In genomic region chr6:7110092-7110792, GRCh38 we compare ENCODE assay signal across 8 cellular contexts. TPM values are rescaled to one million over a fixed set of nuclear protein-coding genes. Genes with fewer than 3 reads are reported as not detected.
A peak's percentile ranks its signal among the peaks of the same experiment; 100 is the strongest.
DNase-seq lines count a peak whose midpoint lies in the region; ATAC-seq and TF ChIP-seq lines count a peak whose summit lies in the region.

No MANE protein-coding gene starts in this region.

- BruUV-seq in Calu3 (replicated peaks; lab: Mats Ljungman, UMichigan): no TSS peak

- H4K20me1 ChIP-seq in OCI-LY3 (ENCODE audit: insufficient read depth, low read length): peaks cover 58% of the 10 kb centered on the region
- H4K20me1 ChIP-seq in osteoblast (ENCODE audit: insufficient read depth, low read length): peaks cover 54% of the 10 kb centered on the region

- H3K4me3 Mint-ChIP-seq in Calu3 (ENCODE audit: low read depth, unreplicated experiment): peak overlapping the region; percentile 80

- H2AFZ ChIP-seq in OCI-LY3 (ENCODE audit: low read depth, low read length) (no peak overlapping the region), osteoblast (ENCODE audit: low read length) (no peak overlapping the region)

- TF ChIP-seq CTCF in Calu3 (IDR thresholded peaks at IDR 0.05; ENCODE audit: unreplicated experiment): no peak
- TF ChIP-seq CTCF in OCI-LY3 (IDR thresholded peaks at IDR 0.05; ENCODE audit: low read depth, low read length): no peak
- TF ChIP-seq CTCF in osteoblast (IDR thresholded peaks at IDR 0.05; ENCODE audit: extremely low read depth, low read depth, low read length): no peak

- H3K27me3 Mint-ChIP-seq in Calu3 (ENCODE audit: unreplicated experiment): no peaks in the 10 kb centered on the region

- ATAC-seq in GM21367 (IDR thresholded peaks at IDR 0.05; ENCODE audit: unreplicated experiment): no peak

- H3K27ac Mint-ChIP-seq in Calu3 (ENCODE audit: unreplicated experiment): peak overlapping the region; percentile 91

- intact Hi-C loops in Calu3 (cut with micrococcal nuclease; ENCODE audit: unreplicated experiment): loop anchor here (5.0 kb wide), 2 partner anchors 48 to 132 kb away; no protein-coding TSS in a partner anchor

- peak overlapping the region; percentile 86 for H3K4me2 ChIP-seq in OCI-LY3 (ENCODE audit: low read length)
- H3K4me2 ChIP-seq in osteoblast (ENCODE audit: insufficient read depth, low read length): peak overlapping the region; percentile 91

- peaks cover 77% of the 10 kb centered on the region for H3K79me2 ChIP-seq in OCI-LY3 (ENCODE audit: low read length)
- peaks cover 66% of the 10 kb centered on the region for H3K79me2 ChIP-seq in osteoblast (ENCODE audit: insufficient read depth, low read length)

- H3K4me1 ChIP-seq in OCI-LY3 (ENCODE audit: low read length) (peaks cover 49% of the 10 kb centered on the region), osteoblast (ENCODE audit: insufficient read depth, low read length) (peaks cover 26% of the 10 kb centered on the region)
- H3K4me1 ChIP-seq in effector memory CD4-positive, alpha-beta T cell (ENCODE audit: control insufficient read depth, insufficient read depth, low read length, poor library complexity, severe bottlenecking): peaks cover 8% of the 10 kb centered on the region

- H3K36me3 Mint-ChIP-seq in Calu3 (ENCODE audit: insufficient read depth, unreplicated experiment): peaks cover 49% of the 10 kb centered on the region

- H3K9me3 Mint-ChIP-seq in Calu3 (ENCODE audit: low read depth, unreplicated experiment): no peaks in the 10 kb centered on the region

- H3K4me1 Mint-ChIP-seq in Calu3 (ENCODE audit: low read depth, unreplicated experiment): peaks cover 15% of the 10 kb centered on the region

- CTCF ChIA-PET in Calu3 (lab: Charles Lee): no interaction called here

- H3K27me3 ChIP-seq in OCI-LY3 (ENCODE audit: low read depth, low read length) (no peaks in the 10 kb centered on the region), osteoblast (ENCODE audit: insufficient read depth, low read length) (no peaks in the 10 kb centered on the region)
- H3K27me3 ChIP-seq in effector memory CD4-positive, alpha-beta T cell (replicated peaks; ENCODE audit: control insufficient read depth, insufficient read depth, low read length, poor library complexity, severe bottlenecking): no peaks in the 10 kb centered on the region

- peaks cover 10% of the 10 kb centered on the region for H3K36me3 ChIP-seq in OCI-LY3 (replicated peaks; ENCODE audit: low read depth, low read length)
- H3K36me3 ChIP-seq in effector memory CD4-positive, alpha-beta T cell (ENCODE audit: control insufficient read depth, insufficient read depth, low read length): no peaks in the 10 kb centered on the region
- no peaks in the 10 kb centered on the region for H3K36me3 ChIP-seq in osteoblast (ENCODE audit: insufficient read depth, low read length)

- H3K9ac ChIP-seq in OCI-LY3 (ENCODE audit: low read length): peak overlapping the region; percentile 99; the same call in 1 of the 2 replicates

- H3K27ac ChIP-seq in OCI-LY3 (ENCODE audit: low read length): no peak overlapping the region
- peak overlapping the region; percentile 70 for H3K27ac ChIP-seq in effector memory CD4-positive, alpha-beta T cell (ENCODE audit: insufficient read depth, low read length, poor library complexity, severe bottlenecking)
- peak overlapping the region; percentile 66 for H3K27ac ChIP-seq in osteoblast (ENCODE audit: low read depth, low read length)

- H3K4me3 ChIP-seq in OCI-LY3 (ENCODE audit: low read length) (peak overlapping the region; percentile 100), osteoblast (ENCODE audit: insufficient read depth, low read length) (peak overlapping the region; percentile 87)
- H3K4me3 ChIP-seq in effector memory CD4-positive, alpha-beta T cell (ENCODE audit: insufficient read depth, low read depth, low read length, poor library complexity, severe bottlenecking): peak overlapping the region; percentile 76

- H3K9me3 ChIP-seq in OCI-LY3 (ENCODE audit: insufficient read depth, low read length) (no peaks in the 10 kb centered on the region), osteoblast (ENCODE audit: low read depth, low read length) (no peaks in the 10 kb centered on the region)
- no peaks in the 10 kb centered on the region for H3K9me3 ChIP-seq in effector memory CD4-positive, alpha-beta T cell (ENCODE audit: control insufficient read depth, low read length)

- no peak for DNase-seq in Calu3
- DNase-seq in effector memory CD4-positive, alpha-beta T cell: no peak
- DNase-seq in osteoblast (ENCODE audit: insufficient read length, low spot score, missing footprints): peak; percentile 68
- DNase-seq in superior temporal gyrus (ENCODE audit: extremely low spot score): no peak
- no peak for DNase-seq in NCI-H1048 (lab: John Stamatoyannopoulos, UW)
- no peak for DNase-seq in NCI-H526 treated with DMSO at 0.1 percent for 48 hours (lab: John Stamatoyannopoulos, UW)

RNA-seq across cellular contexts. Expression of gene RREB1, which starts 2.5 kb away (rescaled TPM):
- total RNA-seq in Calu3 (2022): 38.4 and 42.9 TPM in 2 replicates
- 25.9 and 29.3 TPM in 2 replicates for total RNA-seq in osteoblast
